18 cellular contexts compared by ENCODE assay signal in the genomic region with DNA sequence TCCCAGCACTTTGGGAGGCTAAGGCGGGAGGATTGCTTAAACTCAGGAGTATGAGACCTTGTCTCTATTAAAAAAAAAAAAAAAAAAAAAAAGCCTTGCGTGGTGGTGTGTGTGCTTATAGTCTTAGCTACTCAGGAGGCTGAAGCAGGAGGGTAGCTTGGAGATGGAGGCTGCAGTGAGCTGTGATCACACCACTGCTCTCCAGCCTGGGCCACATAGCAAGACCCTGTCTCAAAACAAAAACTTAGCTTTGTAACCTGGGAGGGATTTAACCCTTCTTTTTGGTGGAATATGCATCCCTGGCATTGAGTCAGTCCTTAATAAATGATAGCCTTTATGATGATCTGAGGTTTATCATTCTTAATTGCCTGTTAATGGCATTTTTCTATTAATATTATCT. TPM values are rescaled to one million over a fixed set of nuclear protein-coding genes. Genes with fewer than 3 reads are reported as not detected.
DNase-seq lines count a peak whose midpoint lies in the region; TF ChIP-seq lines count a peak whose summit lies in the region.
"Had no signal": no experiment of that assay in that cellular context is flagged by ENCODE, and none has a peak within 500 bp of the region (broad histone marks: within the 10 kb centered on the region; RNA-seq: fewer than 3 reads in every experiment).

No MANE protein-coding gene starts in this region.

- no peak overlapping the region for H3K4me2 ChIP-seq in Karpas-422 (ENCODE audit: low read depth, low read length, poor library complexity, severe bottlenecking)
- H3K4me2 ChIP-seq: BLaER1, GM23338 had no signal

- TF ChIP-seq CTCF in VCaP (conservative IDR thresholded peaks at IDR 0.05) (no peak), endodermal cell (conservative IDR thresholded peaks at IDR 0.05) (no peak)

- no peak overlapping the region for H3K4me3 ChIP-seq in endodermal cell (ENCODE audit: low read length)
- H3K4me3 ChIP-seq in Karpas-422 (ENCODE audit: low read length) = no peak overlapping the region
- H3K4me3 ChIP-seq: BLaER1, GM23338 had no signal

- H3K27me3 ChIP-seq in endodermal cell (ENCODE audit: control insufficient read depth, insufficient read depth, low read length, poor library complexity, severe bottlenecking) = no peaks in the 10 kb centered on the region
- no peaks in the 10 kb centered on the region for H3K27me3 ChIP-seq in Karpas-422 (ENCODE audit: low read length)
- H3K27me3 ChIP-seq: BLaER1 had no signal

- H3K9ac ChIP-seq in endodermal cell (ENCODE audit: extremely low read depth, low read length, poor library complexity, severe bottlenecking) (no peak overlapping the region), Karpas-422 (ENCODE audit: low read length) (no peak overlapping the region)
- H3K9ac ChIP-seq: BLaER1 had no signal

- H3K9me3 ChIP-seq in endodermal cell (ENCODE audit: control insufficient read depth, low read length) = no peaks in the 10 kb centered on the region
- no peaks in the 10 kb centered on the region for H3K9me3 ChIP-seq in Karpas-422 (ENCODE audit: low read length)
- H3K9me3 ChIP-seq: BLaER1 had no signal

- no peaks in the 10 kb centered on the region for H3K27me3 Mint-ChIP-seq in activated T-cell treated with anti-CD3 and anti-CD28 coated beads, Interleukin-2, amount 50 U/mL, for 24 hours
- H3K27me3 Mint-ChIP-seq in endodermal cell (ENCODE audit: insufficient read depth) = no peaks in the 10 kb centered on the region
- H3K27me3 Mint-ChIP-seq: IgD-negative memory B cell had no signal

- H3K4me1 ChIP-seq in endodermal cell (ENCODE audit: control insufficient read depth, insufficient read depth, low read length) (no peaks in the 10 kb centered on the region), Karpas-422 (ENCODE audit: low read length) (peaks cover 37% of the 10 kb centered on the region)

- H2AFZ ChIP-seq in Karpas-422 (ENCODE audit: low read length) = no peak overlapping the region
- H2AFZ ChIP-seq: GM23338 had no signal

- no peak overlapping the region for H3K4me3 Mint-ChIP-seq in activated T-cell treated with anti-CD3 and anti-CD28 coated beads, Interleukin-2, amount 50 U/mL, for 24 hours
- H3K4me3 Mint-ChIP-seq in endodermal cell = no peak overlapping the region
- H3K4me3 Mint-ChIP-seq: CD14-positive monocyte; CD8-positive, alpha-beta T cell; GM23338; HFFc6 had no signal

- peaks cover 86% of the 10 kb centered on the region for H3K36me3 Mint-ChIP-seq in activated T-cell treated with anti-CD3 and anti-CD28 coated beads, Interleukin-2, amount 50 U/mL, for 24 hours (ENCODE audit: low read depth)
- H3K36me3 Mint-ChIP-seq in endodermal cell (ENCODE audit: low read depth) = peaks cover 41% of the 10 kb centered on the region

- DNase-seq in activated T-cell treated with anti-CD3 and anti-CD28 coated beads, Interleukin-2, amount 50 U/mL, for 24 hours = no peak
- no peak for DNase-seq in activated T-cell treated with anti-CD3 and anti-CD28 coated beads, Interleukin-2, amount 50 U/mL, for 48 hours
- DNase-seq in endodermal cell (peak; percentile 3), NCI-H2171 (lab: John Stamatoyannopoulos, UW) (no peak), NCI-H446 treated with DMSO at 0.1 percent for 48 hours (lab: John Stamatoyannopoulos, UW) (no peak), Karpas-422 (no peak)
- DNase-seq: 8988T; Calu3; CD8-positive, alpha-beta T cell; DMS79 treated with DMSO at 0.1 percent for 48 hours; EL; HFFc6; KG1 had no signal

- peak overlapping the region; percentile 57 for H3K27ac Mint-ChIP-seq in activated T-cell treated with anti-CD3 and anti-CD28 coated beads, Interleukin-2, amount 50 U/mL, for 24 hours
- H3K27ac Mint-ChIP-seq in endodermal cell = no peak overlapping the region
- H3K27ac Mint-ChIP-seq: CD8-positive, alpha-beta T cell; GM23338; HFFc6 had no signal

- H3K79me2 ChIP-seq in Karpas-422 (ENCODE audit: low read length) = peaks cover 83% of the 10 kb centered on the region

- no peaks in the 10 kb centered on the region for H3K9me3 Mint-ChIP-seq in activated T-cell treated with anti-CD3 and anti-CD28 coated beads, Interleukin-2, amount 50 U/mL, for 24 hours
- no peaks in the 10 kb centered on the region for H3K9me3 Mint-ChIP-seq in endodermal cell
- H3K9me3 Mint-ChIP-seq: CD14-positive monocyte; CD8-positive, alpha-beta T cell; GM23338; HFFc6; IgD-negative memory B cell had no signal

- H3K27ac ChIP-seq in VCaP = peak overlapping the region; percentile 53
- no peak overlapping the region for H3K27ac ChIP-seq in endodermal cell (ENCODE audit: low read depth, low read length)
- no peak overlapping the region for H3K27ac ChIP-seq in Karpas-422 (ENCODE audit: low read length)
- H3K27ac ChIP-seq: BLaER1 had no signal

- H4K20me1 ChIP-seq in Karpas-422 (ENCODE audit: insufficient read depth, low read depth, low read length) = no peaks in the 10 kb centered on the region

- H3K36me3 ChIP-seq in endodermal cell (ENCODE audit: control insufficient read depth, insufficient read depth, low read length) (peaks cover 78% of the 10 kb centered on the region), Karpas-422 (ENCODE audit: insufficient read depth, low read length) (peaks cover 26% of the 10 kb centered on the region)

- peaks cover 32% of the 10 kb centered on the region for H3K4me1 Mint-ChIP-seq in activated T-cell treated with anti-CD3 and anti-CD28 coated beads, Interleukin-2, amount 50 U/mL, for 24 hours (ENCODE audit: low read depth)
- peaks cover 3% of the 10 kb centered on the region for H3K4me1 Mint-ChIP-seq in endodermal cell

- 82% methylated on average over 2 of the region's 2 CpGs; no CpG with 5 or more reads in 1 of the 2 experiments for WGBS in endodermal cell (ENCODE audit: insufficient coverage in 1 of 2, insufficient read length in 1 of 2), 2 experiments

- H3K9me2 ChIP-seq in Karpas-422 (replicated peaks; ENCODE audit: insufficient read depth, low read length) = no peaks in the 10 kb centered on the region

RNA-seq across cellular contexts. Expression of a gene that starts 12.8 kb away (rescaled TPM):
- 10 to 100 TPM; 88.9 to 98.6 TPM for total RNA-seq in endodermal cell
- polyA plus RNA-seq in endodermal cell (2013, experiment 1 of 2) = 72.1 TPM
- polyA plus RNA-seq in endodermal cell (2013, experiment 2 of 2) = 63.8 TPM
- 39.9 and 63.6 TPM in 2 replicates for total RNA-seq in Karpas-422 (2014; rRNA removed; shearing (Covaris generic); ENCODE audit: low replicate concordance)
